13 cellular contexts compared by ENCODE assay signal in genomic region chr2:38648107-38648761, GRCh38. TPM values are rescaled to one million over a fixed set of nuclear protein-coding genes. Genes with fewer than 3 reads are reported as not detected.
DNase-seq lines count a peak whose midpoint lies in the region; ATAC-seq and TF ChIP-seq lines count a peak whose summit lies in the region.
"Had no signal": no experiment of that assay in that cellular context is flagged by ENCODE, and none has a peak within 500 bp of the region (broad histone marks: within the 10 kb centered on the region; RNA-seq: fewer than 3 reads in every experiment).

No MANE protein-coding gene starts in this region.

- no peak overlapping the region for H3K4me3 Mint-ChIP-seq in activated naive CD4-positive, alpha-beta T cell treated with anti-CD3 and anti-CD28 coated beads for 36 hours
- H3K4me3 Mint-ChIP-seq in activated T-helper 2 cell treated with anti-CD3 and anti-CD28 coated beads, Interferon-gamma antibody, Interleukin-2, Interleukin-4, amounts not matched to agents 10 μg/mL and 5 μg/mL and 100 μg/mL, durations not matched to agents 14 hours and 24 hours and 36 hours (ENCODE audit: low read depth): peak overlapping the region; percentile 7

- DNase-seq in activated naive CD4-positive, alpha-beta T cell treated with anti-CD3 and anti-CD28 coated beads, Interleukin-2, amount 50 U/mL, for 72 hours (ENCODE audit: low spot score in 2 of 2): no peak
- no peak for DNase-seq in activated naive CD4-positive, alpha-beta T cell treated with anti-CD3 and anti-CD28 coated beads for 36 hours
- peak; percentile 80 for DNase-seq in NOMO-1 treated with DMSO at 0.1 percent for 48 hours (lab: John Stamatoyannopoulos, UW; ENCODE audit: unreplicated experiment)
- DNase-seq in activated T-helper 2 cell treated with anti-CD3 and anti-CD28 coated beads, Interferon-gamma antibody, Interleukin-2, Interleukin-4, amounts not matched to agents 10 μg/mL and 5 μg/mL and 100 μg/mL, durations not matched to agents 14 hours and 24 hours and 36 hours (ENCODE audit: low spot score): no peak
- DNase-seq in upper lobe of right lung: no peak
- DNase-seq in foreskin fibroblast: no peak
- DNase-seq: EL; Karpas-422; RPMI8226; stimulated activated CD4-positive, alpha-beta T cell treated with anti-CD3 and anti-CD28 coated beads, Interleukin-4, amount 100 ng/mL, for 24 hours; stimulated activated naive CD4-positive, alpha-beta T cell treated with Interleukin-2 at 50 U/mL for 16 hours had no signal

- no peaks in the 10 kb centered on the region for H3K9me3 ChIP-seq in upper lobe of right lung

- H3K27me3 ChIP-seq in upper lobe of right lung: no peaks in the 10 kb centered on the region

- intact Hi-C loops in activated naive CD4-positive, alpha-beta T cell treated with anti-CD3 and anti-CD28 coated beads for 36 hours (cut with micrococcal nuclease): no loop called here
- intact Hi-C loops in activated T-helper 2 cell treated with anti-CD3 and anti-CD28 coated beads, Interferon-gamma antibody, Interleukin-2, Interleukin-4, amounts not matched to agents 10 μg/mL and 5 μg/mL and 100 μg/mL, durations not matched to agents 14 hours and 24 hours and 36 hours (cut with micrococcal nuclease): no loop called here
- intact Hi-C loops in upper lobe of right lung (cut with DNase I): no loop called here

- no peaks in the 10 kb centered on the region for H3K36me3 ChIP-seq in upper lobe of right lung

- peak overlapping the region; percentile 20 to 58 for H3K27ac Mint-ChIP-seq in activated naive CD4-positive, alpha-beta T cell treated with anti-CD3 and anti-CD28 coated beads, Interleukin-2, amount 50 U/mL, for 72 hours
- H3K27ac Mint-ChIP-seq in activated naive CD4-positive, alpha-beta T cell treated with anti-CD3 and anti-CD28 coated beads for 36 hours: no peak overlapping the region
- peak overlapping the region; percentile 73 for H3K27ac Mint-ChIP-seq in activated T-helper 2 cell treated with anti-CD3 and anti-CD28 coated beads, Interferon-gamma antibody, Interleukin-2, Interleukin-4, amounts not matched to agents 10 μg/mL and 5 μg/mL and 100 μg/mL, durations not matched to agents 14 hours and 24 hours and 36 hours

- H3K4me3 ChIP-seq in upper lobe of right lung (no peak overlapping the region), foreskin fibroblast (ENCODE audit: low read depth in 1 of 2, low read length in 2 of 2) (no peak overlapping the region)

- peaks cover 31% of the 10 kb centered on the region for H3K4me1 Mint-ChIP-seq in activated naive CD4-positive, alpha-beta T cell treated with anti-CD3 and anti-CD28 coated beads for 36 hours (ENCODE audit: low read depth)
- peaks cover 54% of the 10 kb centered on the region for H3K4me1 Mint-ChIP-seq in activated T-helper 2 cell treated with anti-CD3 and anti-CD28 coated beads, Interferon-gamma antibody, Interleukin-2, Interleukin-4, amounts not matched to agents 10 μg/mL and 5 μg/mL and 100 μg/mL, durations not matched to agents 14 hours and 24 hours and 36 hours (ENCODE audit: low read depth)

- H3K36me3 Mint-ChIP-seq in activated naive CD4-positive, alpha-beta T cell treated with anti-CD3 and anti-CD28 coated beads, Interleukin-2, amount 50 U/mL, for 72 hours: peaks cover 5 to 22% of the 10 kb centered on the region in 2 donors
- H3K36me3 Mint-ChIP-seq in activated naive CD4-positive, alpha-beta T cell treated with anti-CD3 and anti-CD28 coated beads for 36 hours (ENCODE audit: low read depth): no peaks in the 10 kb centered on the region
- H3K36me3 Mint-ChIP-seq in activated T-helper 2 cell treated with anti-CD3 and anti-CD28 coated beads, Interferon-gamma antibody, Interleukin-2, Interleukin-4, amounts not matched to agents 10 μg/mL and 5 μg/mL and 100 μg/mL, durations not matched to agents 14 hours and 24 hours and 36 hours (ENCODE audit: low read depth): peaks cover 23% of the 10 kb centered on the region

- ATAC-seq in activated naive CD4-positive, alpha-beta T cell treated with anti-CD3 and anti-CD28 coated beads, Interleukin-2, amount 50 U/mL, for 72 hours: peak in 1 of 2 donors; percentile 24
- ATAC-seq in upper lobe of right lung (peak; percentile 29), GM19463 (IDR thresholded peaks at IDR 0.05; ENCODE audit: unreplicated experiment) (no peak), HG03108 (IDR thresholded peaks at IDR 0.05; ENCODE audit: unreplicated experiment) (no peak)

- no peak for TF ChIP-seq CTCF in upper lobe of right lung (IDR thresholded peaks at IDR 0.05)
- TF ChIP-seq CTCF in foreskin fibroblast (IDR thresholded peaks at IDR 0.05; ENCODE audit: low read depth, low read length): no peak

- peaks cover 6% of the 10 kb centered on the region for H3K4me1 ChIP-seq in upper lobe of right lung

- CTCF ChIA-PET in activated naive CD4-positive, alpha-beta T cell treated with anti-CD3 and anti-CD28 coated beads for 36 hours (lab: Charles Lee): interaction anchor here (1.0 to 1.6 kb wide), 4 partner anchors 17 to 66 kb away, joined by 3 to 5 read pairs (median 3); no protein-coding TSS in a partner anchor

- H3K27me3 Mint-ChIP-seq in activated naive CD4-positive, alpha-beta T cell treated with anti-CD3 and anti-CD28 coated beads for 36 hours (ENCODE audit: low read depth): no peaks in the 10 kb centered on the region
- no peaks in the 10 kb centered on the region for H3K27me3 Mint-ChIP-seq in activated T-helper 2 cell treated with anti-CD3 and anti-CD28 coated beads, Interferon-gamma antibody, Interleukin-2, Interleukin-4, amounts not matched to agents 10 μg/mL and 5 μg/mL and 100 μg/mL, durations not matched to agents 14 hours and 24 hours and 36 hours (ENCODE audit: low read depth)

- no peak overlapping the region for H3K27ac ChIP-seq in upper lobe of right lung

- peaks cover 4 to 19% of the 10 kb centered on the region in 2 donors for H3K9me3 Mint-ChIP-seq in activated naive CD4-positive, alpha-beta T cell treated with anti-CD3 and anti-CD28 coated beads, Interleukin-2, amount 50 U/mL, for 72 hours
- no peaks in the 10 kb centered on the region for H3K9me3 Mint-ChIP-seq in activated naive CD4-positive, alpha-beta T cell treated with anti-CD3 and anti-CD28 coated beads for 36 hours
- peaks cover 23% of the 10 kb centered on the region for H3K9me3 Mint-ChIP-seq in activated T-helper 2 cell treated with anti-CD3 and anti-CD28 coated beads, Interferon-gamma antibody, Interleukin-2, Interleukin-4, amounts not matched to agents 10 μg/mL and 5 μg/mL and 100 μg/mL, durations not matched to agents 14 hours and 24 hours and 36 hours

RNA-seq across cellular contexts. Expression of gene GALM, which starts 17.7 kb away (rescaled TPM):
- 10 to 100 TPM; 16.1 to 45.0 TPM for total RNA-seq in activated naive CD4-positive, alpha-beta T cell treated with anti-CD3 and anti-CD28 coated beads, Interleukin-2, amount 50 U/mL, for 72 hours
- 10 to 100 TPM; 31.3 to 31.9 TPM for total RNA-seq in activated naive CD4-positive, alpha-beta T cell treated with anti-CD3 and anti-CD28 coated beads for 36 hours
- 42.1 and 43.0 TPM in 2 replicates for total RNA-seq in activated T-helper 2 cell treated with anti-CD3 and anti-CD28 coated beads, Interferon-gamma antibody, Interleukin-2, Interleukin-4, amounts not matched to agents 10 μg/mL and 5 μg/mL and 100 μg/mL, durations not matched to agents 14 hours and 24 hours and 36 hours
- 14.7 TPM for total RNA-seq in upper lobe of right lung

RNA-seq across cellular contexts. Expression of gene HNRNPLL, which starts 45.5 kb away (rescaled TPM):
- total RNA-seq in activated naive CD4-positive, alpha-beta T cell treated with anti-CD3 and anti-CD28 coated beads, Interleukin-2, amount 50 U/mL, for 72 hours: 10 to 100 TPM; 49.1 to 61.8 TPM
- 10 to 100 TPM; 54.4 to 57.3 TPM for total RNA-seq in activated naive CD4-positive, alpha-beta T cell treated with anti-CD3 and anti-CD28 coated beads for 36 hours
- total RNA-seq in activated T-helper 2 cell treated with anti-CD3 and anti-CD28 coated beads, Interferon-gamma antibody, Interleukin-2, Interleukin-4, amounts not matched to agents 10 μg/mL and 5 μg/mL and 100 μg/mL, durations not matched to agents 14 hours and 24 hours and 36 hours: 65.7 and 67.7 TPM in 2 replicates
- 56.8 TPM for total RNA-seq in upper lobe of right lung
